Comparison of ENCODE assay signal across 9 cellular contexts in genomic region chr1:39272791-39273071, GRCh38.
A peak's percentile ranks its signal among the peaks of the same experiment; 100 is the strongest.
DNase-seq lines count a peak whose midpoint lies in the region; ATAC-seq and TF ChIP-seq lines count a peak whose summit lies in the region.
"Had no signal": no experiment of that assay in that cellular context is flagged by ENCODE, and none has a peak within 500 bp of the region (broad histone marks: within the 10 kb centered on the region; RNA-seq: fewer than 3 reads in every experiment).

No MANE protein-coding gene starts in this region.

- H3K4me2 ChIP-seq in neural progenitor cell (no peak overlapping the region), Karpas-422 (ENCODE audit: low read depth, low read length, poor library complexity, severe bottlenecking) (no peak overlapping the region)

- H3K27me3 ChIP-seq in neural progenitor cell (no peaks in the 10 kb centered on the region), Karpas-422 (ENCODE audit: low read length) (no peaks in the 10 kb centered on the region), WERI-Rb-1 (ENCODE audit: insufficient read depth, low read depth, severe bottlenecking) (no peaks in the 10 kb centered on the region)

- H3K36me3 ChIP-seq in neural progenitor cell (no peaks in the 10 kb centered on the region), Karpas-422 (ENCODE audit: insufficient read depth, low read length) (no peaks in the 10 kb centered on the region), WERI-Rb-1 (no peaks in the 10 kb centered on the region; the same call in 1 of the 2 replicates)
- H3K36me3 ChIP-seq: thoracic aorta had no signal

- DNase-seq in Ammon's horn (ENCODE audit: low spot score) (peak; percentile 77), DMS53 treated with DMSO at 0.1 percent for 48 hours (lab: John Stamatoyannopoulos, UW; ENCODE audit: unreplicated experiment) (peak; percentile 50), chondrocyte (ENCODE audit: low spot score) (no peak), neural progenitor cell (ENCODE audit: low spot score) (no peak), Karpas-422 (no peak), NCI-H526 (lab: John Stamatoyannopoulos, UW) (no peak), WERI-Rb-1 (no peak)

- H3K9me2 ChIP-seq in Karpas-422 (replicated peaks; ENCODE audit: insufficient read depth, low read length) = no peaks in the 10 kb centered on the region

- no peaks in the 10 kb centered on the region for H3K9me3 Mint-ChIP-seq in chondrocyte (ENCODE audit: low read depth)
- no peaks in the 10 kb centered on the region for H3K9me3 Mint-ChIP-seq in neural progenitor cell

- H3K4me3 ChIP-seq in neural progenitor cell (no peak overlapping the region), Karpas-422 (ENCODE audit: low read length) (no peak overlapping the region), WERI-Rb-1 (ENCODE audit: low read depth, low read length) (no peak overlapping the region)
- H3K4me3 ChIP-seq: thoracic aorta had no signal

- H2AFZ ChIP-seq in neural progenitor cell (replicated peaks) = no peak overlapping the region
- H2AFZ ChIP-seq in Karpas-422 (ENCODE audit: low read length) = no peak overlapping the region

- no peak overlapping the region for H3K27ac ChIP-seq in neural progenitor cell
- no peak overlapping the region for H3K27ac ChIP-seq in Karpas-422 (ENCODE audit: low read length)
- no peak overlapping the region for H3K27ac ChIP-seq in WERI-Rb-1

- H3K4me1 ChIP-seq in neural progenitor cell (peaks cover 48% of the 10 kb centered on the region), Karpas-422 (ENCODE audit: low read length) (peaks cover 33% of the 10 kb centered on the region)

- peaks cover 59% of the 10 kb centered on the region for H3K4me1 Mint-ChIP-seq in chondrocyte (ENCODE audit: low read depth)
- peaks cover 57% of the 10 kb centered on the region for H3K4me1 Mint-ChIP-seq in neural progenitor cell

- H3K79me2 ChIP-seq in neural progenitor cell (ENCODE audit: low read depth) (peaks cover 99% of the 10 kb centered on the region), Karpas-422 (ENCODE audit: low read length) (no peaks in the 10 kb centered on the region)

- H3K4me3 Mint-ChIP-seq in chondrocyte (ENCODE audit: unreplicated experiment) (no peak overlapping the region), neural progenitor cell (peak overlapping the region; percentile 1)

- ATAC-seq in HG03439 (IDR thresholded peaks at IDR 0.05; ENCODE audit: unreplicated experiment) = no peak

- H3K27me3 Mint-ChIP-seq in chondrocyte (ENCODE audit: low read depth) = no peaks in the 10 kb centered on the region
- peaks cover 7% of the 10 kb centered on the region for H3K27me3 Mint-ChIP-seq in neural progenitor cell (ENCODE audit: insufficient read depth, low read depth)

- H3F3A ChIP-seq in neural progenitor cell (ENCODE audit: low read depth) = peaks cover 33% of the 10 kb centered on the region

- H4K20me1 ChIP-seq in neural progenitor cell (ENCODE audit: low read depth) (peaks cover 52% of the 10 kb centered on the region), Karpas-422 (ENCODE audit: insufficient read depth, low read depth, low read length) (0 out of 2 replicates have a peak, but pooled peaks cover 6% of the 10 kb centered on the region)

- H3K36me3 Mint-ChIP-seq in chondrocyte (ENCODE audit: low read depth) (no peaks in the 10 kb centered on the region), neural progenitor cell (peaks cover 9% of the 10 kb centered on the region)

- H3K27ac Mint-ChIP-seq in chondrocyte (ENCODE audit: unreplicated experiment) (peak overlapping the region; percentile 75), neural progenitor cell (peak overlapping the region; percentile 84)

- no peak overlapping the region for H3K9ac ChIP-seq in neural progenitor cell
- H3K9ac ChIP-seq in Karpas-422 (ENCODE audit: low read length) = no peak overlapping the region

- H3K9me3 ChIP-seq in neural progenitor cell (ENCODE audit: low read depth) (no peaks in the 10 kb centered on the region), Karpas-422 (ENCODE audit: low read length) (no peaks in the 10 kb centered on the region), WERI-Rb-1 (ENCODE audit: severe bottlenecking) (no peaks in the 10 kb centered on the region)
- H3K9me3 ChIP-seq: thoracic aorta had no signal

- TF ChIP-seq CTCF in chondrocyte (IDR thresholded peaks at IDR 0.05) = no peak
- no peak for TF ChIP-seq CTCF in neural progenitor cell (IDR thresholded peaks at IDR 0.05)
- TF ChIP-seq CTCF in WERI-Rb-1 (IDR thresholded peaks at IDR 0.05; ENCODE audit: low read depth, low read length) = no peak

Comparison
In these comparisons a context has a peak if more than half of its experiments do, and no peak if none do; other contexts are left out.
1. DNase-seq: peak in Ammon's horn (single experiment) and DMS53 treated with DMSO at 0.1 percent for 48 hours (single experiment); none in chondrocyte (single experiment), neural progenitor cell (single experiment), Karpas-422 (single experiment), NCI-H526 (0 of 2) and WERI-Rb-1 (single experiment).